ENCODE assay signal across 32 cellular contexts in the genomic region with DNA sequence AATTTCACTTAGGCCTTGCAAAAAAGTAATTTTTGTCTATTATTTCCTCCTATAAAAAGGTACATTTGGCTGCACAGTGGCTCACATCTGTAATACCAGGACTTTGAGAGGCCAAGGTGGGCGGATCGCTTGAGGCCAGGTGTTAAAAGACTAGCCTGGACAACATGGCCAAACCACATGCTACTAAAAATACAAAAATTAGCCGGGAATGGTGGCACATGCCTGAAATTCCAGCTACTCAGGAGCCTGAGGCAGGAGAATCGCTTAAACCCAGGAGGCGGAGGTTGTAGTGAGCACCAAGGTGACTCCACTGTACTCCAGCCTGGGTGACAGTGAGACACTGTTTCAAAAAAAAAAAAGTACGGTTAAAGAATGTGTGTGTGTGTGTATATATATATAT.
"Had no signal": no experiment of that assay in that cellular context is flagged by ENCODE, and none has a peak within 500 bp of the region (broad histone marks: within the 10 kb centered on the region; RNA-seq: fewer than 3 reads in every experiment).

No MANE protein-coding gene starts in this region.

- H3K4me3 ChIP-seq: ascending aorta, breast epithelium, cardiac muscle cell, coronary artery, dorsolateral prefrontal cortex, esophagus muscularis mucosa, gastroesophageal sphincter had no signal

- DNase-seq: activated B cell treated with CpG ODN at 0.5 μM for 24 hours; activated CD4-positive, alpha-beta T cell treated with anti-CD3 and anti-CD28 coated beads for 48 hours; activated CD4-positive, alpha-beta T cell treated with anti-CD3 and anti-CD28 coated beads, Interleukin-2, amount 50 U/mL, for 1 hour; activated CD4-positive, alpha-beta T cell treated with anti-CD3 and anti-CD28 coated beads, Interleukin-2, amount 50 U/mL, for 48 hours; activated CD8-positive, alpha-beta memory T cell treated with anti-CD3 and anti-CD28 coated beads, Interleukin-2, amount 10 ng/mL, durations not matched to agents 7 days and 5 days; activated CD8-positive, alpha-beta memory T cell treated with anti-CD3 and anti-CD28 coated beads, Interleukin-2, amount 50 U/mL, for 48 hours; activated CD8-positive, alpha-beta T cell treated with anti-CD3 and anti-CD28 coated beads for 36 hours; activated gamma-delta T cell; activated naive CD4-positive, alpha-beta T cell; activated naive CD4-positive, alpha-beta T cell treated with anti-CD3 and anti-CD28 coated beads, Interleukin-2, amount 10 ng/mL, durations not matched to agents 7 days and 5 days; activated naive CD8-positive, alpha-beta T cell treated with anti-CD3 and anti-CD28 coated beads, Interleukin-2, amount 10 ng/mL, durations not matched to agents 7 days and 5 days; activated T-cell treated with anti-CD3 and anti-CD28 coated beads for 4 hours; activated T-cell treated with anti-CD3 and anti-CD28 coated beads, Interleukin-2, amount 50 U/mL, for 24 hours; activated T-cell treated with anti-CD3 and anti-CD28 coated beads, Interleukin-2, amount 50 U/mL, for 72 hours; central memory CD4-positive, alpha-beta T cell; cerebellar nuclear complex; dorsolateral prefrontal cortex; effector memory CD4-positive, alpha-beta T cell; erythroblast; foreskin keratinocyte; T-helper 1 cell; T-helper 17 cell; T1000; WERI-Rb-1 had no signal

- H3K4me1 ChIP-seq: ascending aorta, breast epithelium, esophagus muscularis mucosa, foreskin keratinocyte, gastroesophageal sphincter had no signal

- H3K27ac ChIP-seq: ascending aorta, breast epithelium, cardiac muscle cell, coronary artery, dorsolateral prefrontal cortex, esophagus muscularis mucosa, foreskin keratinocyte, gastroesophageal sphincter, WERI-Rb-1 had no signal

- ATAC-seq: activated CD4-positive, CD25-positive, alpha-beta regulatory T cell treated with anti-CD3 and anti-CD28 coated beads, Interleukin-2, amount 50 U/mL, for 24 hours; activated CD8-positive, alpha-beta memory T cell treated with anti-CD3 and anti-CD28 coated beads, Interleukin-2, amount 10 ng/mL, durations not matched to agents 7 days and 5 days; activated CD8-positive, alpha-beta T cell treated with anti-CD3 and anti-CD28 coated beads for 36 hours; activated naive CD4-positive, alpha-beta T cell treated with anti-CD3 and anti-CD28 coated beads, Interleukin-2, amount 50 U/mL, for 72 hours; activated T-cell treated with anti-CD3 and anti-CD28 coated beads, Interleukin-2, amount 50 U/mL, for 72 hours; foreskin keratinocyte; gastroesophageal sphincter; T-helper 17 cell had no signal

- H3K27me3 ChIP-seq: ascending aorta, breast epithelium, cardiac muscle cell, dorsolateral prefrontal cortex, esophagus muscularis mucosa, foreskin keratinocyte, gastroesophageal sphincter had no signal

- H3K9me3 ChIP-seq: ascending aorta, breast epithelium, esophagus muscularis mucosa, gastroesophageal sphincter had no signal

- H3K36me3 ChIP-seq: breast epithelium had no signal
